16 cellular contexts compared by ENCODE assay signal in the genomic region with DNA sequence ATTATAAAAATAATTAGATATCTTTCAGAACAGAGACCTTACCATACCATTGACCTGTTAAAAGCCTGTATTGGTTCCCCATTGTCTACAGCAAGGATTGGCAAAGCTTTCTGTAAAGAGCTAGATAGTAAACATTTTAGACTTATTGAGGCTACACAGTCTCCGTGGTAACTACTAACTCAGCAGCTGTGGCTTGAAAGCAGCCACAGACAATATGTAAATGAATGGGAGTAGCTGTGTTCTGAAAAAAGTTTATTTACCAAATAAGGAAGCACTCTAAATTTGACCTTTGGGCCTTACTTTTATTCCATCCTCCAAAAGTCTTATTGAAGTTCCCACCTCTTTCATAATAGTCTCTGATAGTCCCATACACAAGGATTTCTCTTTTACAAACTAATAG. TPM values are rescaled to one million over a fixed set of nuclear protein-coding genes. Genes with fewer than 3 reads are reported as not detected.
A peak's percentile ranks its signal among the peaks of the same experiment; 100 is the strongest.
DNase-seq lines count a peak whose midpoint lies in the region; ATAC-seq and TF ChIP-seq lines count a peak whose summit lies in the region.
"Had no signal": no experiment of that assay in that cellular context is flagged by ENCODE, and none has a peak within 500 bp of the region (broad histone marks: within the 10 kb centered on the region; RNA-seq: fewer than 3 reads in every experiment).

No MANE protein-coding gene starts in this region.

- TF ChIP-seq CTCF in DOHH2 (IDR thresholded peaks at IDR 0.05; ENCODE audit: low read depth, low read length, poor library complexity, severe bottlenecking) (no peak), progenitor cell of endocrine pancreas (IDR thresholded peaks at IDR 0.05; ENCODE audit: unreplicated experiment) (no peak)

- peaks cover 13% of the 10 kb centered on the region for H3K4me1 ChIP-seq in DOHH2 (ENCODE audit: control insufficient read depth, low read length)
- H3K4me1 ChIP-seq: pancreas had no signal

- H3K4me3 ChIP-seq in DOHH2 (ENCODE audit: low read length): no peak overlapping the region
- H3K4me3 ChIP-seq: pancreas, PC-9 had no signal

- POLR2A ChIA-PET in HEK293T (lab: Yijun Ruan, JAX): interaction anchor here (0.6 kb wide), 1 partner anchor 9 kb away, joined by 3 read pairs; no protein-coding TSS in a partner anchor

- H3K9me3 Mint-ChIP-seq in T-helper 1 cell treated with Interleukin-12 subunit alpha and Interleukin-12 subunit beta and Interleukin-4 antibody, amounts not matched to agents 30 μg/mL and 1 μg/mL, for 36 hours: no peaks in the 10 kb centered on the region
- no peaks in the 10 kb centered on the region for H3K9me3 Mint-ChIP-seq in progenitor cell of endocrine pancreas (ENCODE audit: low read depth)
- H3K9me3 Mint-ChIP-seq: activated naive CD4-positive, alpha-beta T cell treated with anti-CD3 and anti-CD28 coated beads for 36 hours; type B pancreatic cell had no signal

- DNase-seq in DMS153 (lab: John Stamatoyannopoulos, UW) (peak; percentile 2), DMS153 treated with DMSO at 0.1 percent for 48 hours (lab: John Stamatoyannopoulos, UW; ENCODE audit: unreplicated experiment) (no peak), left colon (no peak), progenitor cell of endocrine pancreas (ENCODE audit: low spot score, unreplicated experiment) (no peak), HEK293T (ENCODE audit: extremely low spot score) (no peak)
- DNase-seq: activated CD4-positive, alpha-beta T cell treated with anti-CD3 and anti-CD28 coated beads, Interleukin-2, amount 50 U/mL, for 4 hours; activated naive CD4-positive, alpha-beta T cell treated with anti-CD3 and anti-CD28 coated beads for 36 hours; erythroblast; KBM-7; NCI-H2107; pancreas; PC-9 had no signal

- no peaks in the 10 kb centered on the region for H3K9me2 ChIP-seq in DOHH2 (replicated peaks; ENCODE audit: control insufficient read depth, low read length)

- no peaks in the 10 kb centered on the region for H3K27me3 ChIP-seq in DOHH2 (ENCODE audit: control insufficient read depth, low read length)
- H3K27me3 ChIP-seq: pancreas had no signal

- CTCF ChIA-PET in HEK293T (lab: Yijun Ruan, JAX): no interaction called here

- peaks cover 4% of the 10 kb centered on the region for H3K27me3 Mint-ChIP-seq in T-helper 1 cell treated with Interleukin-12 subunit alpha and Interleukin-12 subunit beta and Interleukin-4 antibody, amounts not matched to agents 30 μg/mL and 1 μg/mL, for 36 hours (ENCODE audit: low read depth)
- H3K27me3 Mint-ChIP-seq in progenitor cell of endocrine pancreas: no peaks in the 10 kb centered on the region
- H3K27me3 Mint-ChIP-seq: type B pancreatic cell had no signal

- H3F3A ChIP-seq in DOHH2 (ENCODE audit: control insufficient read depth, insufficient read depth): no peaks in the 10 kb centered on the region

- no peaks in the 10 kb centered on the region for H3K9me3 ChIP-seq in DOHH2 (ENCODE audit: control insufficient read depth, insufficient read depth, low read length)
- H3K9me3 ChIP-seq: pancreas had no signal

- H3K27ac ChIP-seq in DOHH2 (ENCODE audit: low read depth, low read length): no peak overlapping the region
- H3K27ac ChIP-seq: pancreas, PC-9 had no signal

- no peaks in the 10 kb centered on the region for H3K79me2 ChIP-seq in DOHH2 (ENCODE audit: control insufficient read depth, low read length)

- H3K4me1 Mint-ChIP-seq in T-helper 1 cell treated with Interleukin-12 subunit alpha and Interleukin-12 subunit beta and Interleukin-4 antibody, amounts not matched to agents 30 μg/mL and 1 μg/mL, for 36 hours (ENCODE audit: low read depth): peaks cover 4% of the 10 kb centered on the region
- no peaks in the 10 kb centered on the region for H3K4me1 Mint-ChIP-seq in progenitor cell of endocrine pancreas (ENCODE audit: low read depth)

- H4K20me1 ChIP-seq in DOHH2 (ENCODE audit: control insufficient read depth, insufficient read depth, low read depth, low read length): no peaks in the 10 kb centered on the region

- intact Hi-C loops in left colon (cut with DNase I, micrococcal nuclease): no loop called here

- peak overlapping the region; percentile 35 for H3K4me2 ChIP-seq in DOHH2 (ENCODE audit: low read length)
- H3K4me2 ChIP-seq: PC-9 had no signal

- no peak overlapping the region for H3K4me3 Mint-ChIP-seq in T-helper 1 cell treated with Interleukin-12 subunit alpha and Interleukin-12 subunit beta and Interleukin-4 antibody, amounts not matched to agents 30 μg/mL and 1 μg/mL, for 36 hours
- no peak overlapping the region for H3K4me3 Mint-ChIP-seq in progenitor cell of endocrine pancreas (ENCODE audit: low read depth)
- H3K4me3 Mint-ChIP-seq: activated naive CD4-positive, alpha-beta T cell treated with anti-CD3 and anti-CD28 coated beads for 36 hours; type B pancreatic cell had no signal

- no peaks in the 10 kb centered on the region for H3K36me3 ChIP-seq in DOHH2 (ENCODE audit: control insufficient read depth, low read length)
- H3K36me3 ChIP-seq: pancreas had no signal

- H3K27ac Mint-ChIP-seq in T-helper 1 cell treated with Interleukin-12 subunit alpha and Interleukin-12 subunit beta and Interleukin-4 antibody, amounts not matched to agents 30 μg/mL and 1 μg/mL, for 36 hours: peak overlapping the region; percentile 5
- H3K27ac Mint-ChIP-seq in progenitor cell of endocrine pancreas: no peak overlapping the region
- H3K27ac Mint-ChIP-seq: activated naive CD4-positive, alpha-beta T cell treated with anti-CD3 and anti-CD28 coated beads for 36 hours; type B pancreatic cell had no signal

- ATAC-seq in left colon: peak; percentile 85
- ATAC-seq in HG02763 (IDR thresholded peaks at IDR 0.05; ENCODE audit: unreplicated experiment): no peak
- ATAC-seq: pancreas had no signal

- H3K36me3 Mint-ChIP-seq in T-helper 1 cell treated with Interleukin-12 subunit alpha and Interleukin-12 subunit beta and Interleukin-4 antibody, amounts not matched to agents 30 μg/mL and 1 μg/mL, for 36 hours (ENCODE audit: low read depth): no peaks in the 10 kb centered on the region
- H3K36me3 Mint-ChIP-seq in progenitor cell of endocrine pancreas (ENCODE audit: insufficient read depth): no peaks in the 10 kb centered on the region
- H3K36me3 Mint-ChIP-seq: type B pancreatic cell had no signal

TF ChIP-seq in HEK293T, 16 proteins besides CTCF, POLR2A, EP300 and RAD21:
- no peak for TF ChIP-seq HDGF (IDR thresholded peaks at IDR 0.05; ENCODE audit: borderline replicate concordance)
- TF ChIP-seq ELF4 (IDR thresholded peaks at IDR 0.05): no peak
- TF ChIP-seq CTBP1 (IDR thresholded peaks at IDR 0.05; ENCODE audit: borderline replicate concordance): no peak
- no peak for TF ChIP-seq SUZ12 (IDR thresholded peaks at IDR 0.05)
- no peak for TF ChIP-seq LEF1 (IDR thresholded peaks at IDR 0.05; ENCODE audit: borderline replicate concordance)
- no peak for TF ChIP-seq ARNT (IDR thresholded peaks at IDR 0.05)
- no peak for TF ChIP-seq L3MBTL2 (conservative IDR thresholded peaks at IDR 0.05)
- no peak for TF ChIP-seq FOXA1 (IDR thresholded peaks at IDR 0.05)
- TF ChIP-seq NFRKB (IDR thresholded peaks at IDR 0.05): no peak
- no peak for TF ChIP-seq BHLHE40 (IDR thresholded peaks at IDR 0.05; ENCODE audit: borderline replicate concordance)
- no peak for TF ChIP-seq TARDBP (IDR thresholded peaks at IDR 0.05)
- TF ChIP-seq FOXK2 (IDR thresholded peaks at IDR 0.05): no peak

RNA-seq across cellular contexts. Expression of a gene that starts 39.7 kb away (rescaled TPM):
- total RNA-seq in left colon (under 1 TPM in 1 of 2 donors, not detected in 1; 0.06 TPM), progenitor cell of endocrine pancreas (0.05 and 0.07 TPM in 2 replicates)
- total RNA-seq: PC-9 had no signal
